ENCODE assay signal across 16 cellular contexts in the genomic region with DNA sequence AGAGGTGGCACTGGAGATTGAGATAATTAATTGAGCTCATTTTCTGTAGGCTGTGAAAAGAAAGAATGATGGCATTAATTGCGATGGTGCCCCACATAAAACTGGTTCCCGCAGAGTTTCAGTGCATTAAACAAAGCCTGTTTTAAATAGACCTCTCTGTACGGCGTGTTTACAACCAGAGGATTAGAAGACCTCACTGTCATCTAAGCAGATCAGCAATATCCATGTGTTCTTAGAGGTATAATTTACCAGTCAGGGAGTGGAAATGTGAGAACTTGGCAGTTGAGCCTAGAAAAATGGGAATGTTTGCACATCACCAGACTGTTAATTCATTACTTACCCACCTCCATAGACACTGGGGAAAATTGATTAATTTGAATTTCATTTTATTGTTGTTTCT. TPM values are rescaled to one million over a fixed set of nuclear protein-coding genes. Genes with fewer than 3 reads are reported as not detected.
DNase-seq lines count a peak whose midpoint lies in the region; ATAC-seq, FAIRE-seq and TF ChIP-seq lines count a peak whose summit lies in the region.
"Had no signal": no experiment of that assay in that cellular context is flagged by ENCODE, and none has a peak within 500 bp of the region (broad histone marks: within the 10 kb centered on the region; RNA-seq: fewer than 3 reads in every experiment).

No MANE protein-coding gene starts in this region.

- no peak overlapping the region for H4K8ac ChIP-seq in trophoblast cell (ENCODE audit: low read depth, low read length)
- no peak overlapping the region for H4K8ac ChIP-seq in H9 (replicated peaks; ENCODE audit: insufficient read length, low read depth, low read length)

- DNase-seq in D721Med (ENCODE audit: insufficient read length, low spot score): peak; percentile 50
- peak; percentile 10 for DNase-seq in NCI-H526 treated with DMSO at 0.1 percent for 48 hours (lab: John Stamatoyannopoulos, UW)
- DNase-seq in chondrocyte (ENCODE audit: low spot score): no peak
- no peak for DNase-seq in trophoblast cell
- DNase-seq in effector CD4-positive, alpha-beta T cell: no peak
- DNase-seq in H9: no peak
- DNase-seq: activated CD4-positive, alpha-beta T cell treated with anti-CD3 and anti-CD28 coated beads, Interleukin-2, amount 10 ng/mL, durations not matched to agents 7 days and 5 days; activated effector memory CD4-positive, alpha-beta T cell treated with Interleukin-2 at 50 U/mL for 16 hours; CD8-positive, alpha-beta T cell; left colon; NCI-H2171; T-cell had no signal

- H3K9me3 Mint-ChIP-seq in chondrocyte (ENCODE audit: low read depth): no peaks in the 10 kb centered on the region
- H3K9me3 Mint-ChIP-seq in H9: no peaks in the 10 kb centered on the region
- H3K9me3 Mint-ChIP-seq: activated CD4-positive, alpha-beta T cell treated with anti-CD3 and anti-CD28 coated beads, Interleukin-2, amount 10 ng/mL, durations not matched to agents 7 days and 5 days; CD8-positive, alpha-beta T cell; neural progenitor cell; T-cell had no signal

- H3K79me2 ChIP-seq in trophoblast cell (ENCODE audit: control insufficient read depth, insufficient read depth, low read length, poor library complexity) (no peaks in the 10 kb centered on the region), H9 (ENCODE audit: insufficient read depth, low read length) (no peaks in the 10 kb centered on the region)

- H2AFZ ChIP-seq in trophoblast cell (ENCODE audit: insufficient read depth, low read length, poor library complexity) (no peak overlapping the region), H9 (ENCODE audit: low read length) (no peak overlapping the region)
- H2AFZ ChIP-seq: neural progenitor cell had no signal

- H2BK15ac ChIP-seq in H9 (ENCODE audit: low read depth, low read length): no peak overlapping the region

- H3K23me2 ChIP-seq in H9 (ENCODE audit: insufficient read length, low read depth, low read length, poor library complexity, severe bottlenecking): no peaks in the 10 kb centered on the region

- H3K27ac Mint-ChIP-seq in chondrocyte (ENCODE audit: unreplicated experiment): peak overlapping the region; percentile 77
- peak overlapping the region in 1 of 3 experiments; percentile 52; a peak in 2 of 7 replicates for H3K27ac Mint-ChIP-seq in H9
- H3K27ac Mint-ChIP-seq: activated CD4-positive, alpha-beta T cell treated with anti-CD3 and anti-CD28 coated beads, Interleukin-2, amount 10 ng/mL, durations not matched to agents 7 days and 5 days; CD8-positive, alpha-beta T cell; neural progenitor cell; T-cell had no signal

- H3K14ac ChIP-seq in trophoblast cell (ENCODE audit: low read length) (no peak overlapping the region), H9 (ENCODE audit: insufficient read depth, low read length) (no peak overlapping the region)

- ATAC-seq in HG03135 (IDR thresholded peaks at IDR 0.05; ENCODE audit: unreplicated experiment): no peak
- ATAC-seq: CD8-positive, alpha-beta T cell; esophagus mucosa; left colon; T-cell had no signal

- no peak overlapping the region for H3K4me2 ChIP-seq in trophoblast cell (ENCODE audit: low read length)
- no peak overlapping the region for H3K4me2 ChIP-seq in H9 (ENCODE audit: insufficient read depth, insufficient read length, low read length)
- H3K4me2 ChIP-seq: KMS-11, neural progenitor cell had no signal

- H3K4me1 Mint-ChIP-seq in chondrocyte (ENCODE audit: low read depth): peaks cover 53% of the 10 kb centered on the region
- peaks cover 0 to 3% of the 10 kb centered on the region in 2 experiments; a peak in 1 of 4 replicates for H3K4me1 Mint-ChIP-seq in H9

- no peaks in the 10 kb centered on the region for H3K9me3 ChIP-seq in trophoblast cell (ENCODE audit: insufficient read depth, low read depth, low read length)
- no peaks in the 10 kb centered on the region for H3K9me3 ChIP-seq in H9 (ENCODE audit: control insufficient read depth, low read depth, low read length)

- H3K79me1 ChIP-seq in trophoblast cell (ENCODE audit: low read length) (peaks cover 11% of the 10 kb centered on the region), H9 (ENCODE audit: insufficient read depth, low read depth, low read length, poor library complexity, severe bottlenecking) (no peaks in the 10 kb centered on the region)

- H4K20me1 ChIP-seq in H9 (ENCODE audit: control insufficient read depth, insufficient read depth, insufficient read length): no peaks in the 10 kb centered on the region

- H2BK120ac ChIP-seq in trophoblast cell (ENCODE audit: insufficient read depth, low read length, poor library complexity) (peak overlapping the region; percentile 27), H9 (ENCODE audit: low read depth, low read length, poor library complexity, severe bottlenecking) (no peak overlapping the region)

- no peak for FAIRE-seq in D721Med (lab: Jason Lieb, UNC)

- H3K4me3 Mint-ChIP-seq in chondrocyte (ENCODE audit: unreplicated experiment): no peak overlapping the region
- H3K4me3 Mint-ChIP-seq in H9: no peak overlapping the region
- H3K4me3 Mint-ChIP-seq: activated CD4-positive, alpha-beta T cell treated with anti-CD3 and anti-CD28 coated beads, Interleukin-2, amount 10 ng/mL, durations not matched to agents 7 days and 5 days; CD8-positive, alpha-beta T cell; neural progenitor cell; T-cell had no signal

- no peak overlapping the region for H3T11ph ChIP-seq in H9 (ENCODE audit: low read length)

- peaks cover 19 to 29% of the 10 kb centered on the region in 2 experiments for H3K36me3 ChIP-seq in trophoblast cell (ENCODE audit: control insufficient read depth in 1 of 2, insufficient read depth in 2 of 2, low read length in 2 of 2)

- H2BK12ac ChIP-seq in trophoblast cell (ENCODE audit: low read length) (no peak overlapping the region), H9 (ENCODE audit: insufficient read length, low read depth, low read length) (no peak overlapping the region)

- no peak overlapping the region for H3K9ac ChIP-seq in trophoblast cell (ENCODE audit: low read length)
- no peak overlapping the region for H3K9ac ChIP-seq in H9 (ENCODE audit: extremely low read depth, insufficient read length, low read length)
- H3K9ac ChIP-seq: KMS-11, neural progenitor cell had no signal

- H3K27ac ChIP-seq in trophoblast cell (ENCODE audit: low read depth, low read length) (peak overlapping the region; percentile 32), H9 (ENCODE audit: insufficient read length, low read depth, low read length) (no peak overlapping the region)
- H3K27ac ChIP-seq: KMS-11, neural progenitor cell had no signal

- H4K91ac ChIP-seq in trophoblast cell (ENCODE audit: low read depth, low read length) (no peak overlapping the region), H9 (ENCODE audit: insufficient read length, low read depth, low read length) (no peak overlapping the region)

- H2AK5ac ChIP-seq in trophoblast cell (ENCODE audit: low read length): no peak overlapping the region
- H2AK5ac ChIP-seq in H9 (ENCODE audit: insufficient read length, low read length): no peak overlapping the region

- H3K23ac ChIP-seq in trophoblast cell (ENCODE audit: low read length) (no peak overlapping the region), H9 (ENCODE audit: insufficient read length, low read depth, low read length) (no peak overlapping the region)

- no peak overlapping the region for H4K5ac ChIP-seq in H9 (ENCODE audit: insufficient read length, low read depth, low read length)

- H3K27me3 Mint-ChIP-seq in chondrocyte (ENCODE audit: low read depth): no peaks in the 10 kb centered on the region
- no peaks in the 10 kb centered on the region for H3K27me3 Mint-ChIP-seq in H9 (ENCODE audit: low read depth)
- H3K27me3 Mint-ChIP-seq: activated CD4-positive, alpha-beta T cell treated with anti-CD3 and anti-CD28 coated beads, Interleukin-2, amount 10 ng/mL, durations not matched to agents 7 days and 5 days; T-cell had no signal

- WGBS in trophoblast cell (ENCODE audit: extremely low coverage, insufficient coverage, insufficient read length): no CpG with 5 or more reads among the region's 4 CpGs
- no CpG with 5 or more reads among the region's 4 CpGs for WGBS in H9 (ENCODE audit: extremely low coverage, insufficient read length, low lambda C conversion rate)

- H3K18ac ChIP-seq in trophoblast cell (ENCODE audit: low read length): no peak overlapping the region
- H3K18ac ChIP-seq in H9 (ENCODE audit: insufficient read length, low read depth, low read length): no peak overlapping the region

- H4K12ac ChIP-seq in trophoblast cell (ENCODE audit: low read depth, low read length): no peak overlapping the region

- H3K4ac ChIP-seq in trophoblast cell (ENCODE audit: low read depth, low read length): no peak overlapping the region
- H3K4ac ChIP-seq in H9 (ENCODE audit: low read depth, low read length): no peak overlapping the region

- H3K27me3 ChIP-seq in trophoblast cell (ENCODE audit: insufficient read depth, low read length): no peaks in the 10 kb centered on the region
- H3K27me3 ChIP-seq in H9 (ENCODE audit: insufficient read depth, low read length): no peaks in the 10 kb centered on the region
- H3K27me3 ChIP-seq: neural progenitor cell had no signal

- H2BK5ac ChIP-seq in trophoblast cell (ENCODE audit: low read depth, low read length, poor library complexity) (no peak overlapping the region), H9 (ENCODE audit: insufficient read length, low read length) (no peak overlapping the region)

- TF ChIP-seq CTCF in D721Med (IDR thresholded peaks at IDR 0.05; ENCODE audit: insufficient read depth, missing control alignments): no peak
- no peak for TF ChIP-seq CTCF in chondrocyte (IDR thresholded peaks at IDR 0.05)
- TF ChIP-seq CTCF in H9 (conservative IDR thresholded peaks at IDR 0.05): no peak

- no peak overlapping the region for H3K4me3 ChIP-seq in trophoblast cell (ENCODE audit: low read depth, low read length)
- H3K4me3 ChIP-seq: neural progenitor cell had no signal

- no peak overlapping the region for H3K56ac ChIP-seq in H9 (ENCODE audit: insufficient read length, low read depth, low read length)

- H2BK20ac ChIP-seq in H9 (ENCODE audit: low read depth, low read length, poor library complexity, severe bottlenecking): no peak overlapping the region

- H3K36me3 Mint-ChIP-seq in chondrocyte (ENCODE audit: low read depth): peaks cover 8% of the 10 kb centered on the region
- H3K36me3 Mint-ChIP-seq in H9 (ENCODE audit: insufficient read depth in 1 of 3, low read depth in 3 of 3): peaks cover 25 to 70% (median 63%) of the 10 kb centered on the region in 3 experiments; a peak in 6 of 7 replicates

- H3K4me1 ChIP-seq in trophoblast cell (ENCODE audit: control insufficient read depth in 1 of 2, insufficient read depth in 2 of 2, low read length in 2 of 2) (peaks cover 16 to 20% of the 10 kb centered on the region in 2 experiments), H9 (ENCODE audit: insufficient read depth, low read length) (no peaks in the 10 kb centered on the region)
- H3K4me1 ChIP-seq: neural progenitor cell had no signal

RNA-seq across cellular contexts. Expression of a gene that starts 16.1 kb away (rescaled TPM):
- 5.7 to 19.0 TPM (median 6.2 TPM) in 3 replicates for total RNA-seq in chondrocyte
- polyA plus RNA-seq in trophoblast cell (2013): 12.6 and 13.3 TPM in 2 replicates
- total RNA-seq in H9 (2021): 37.7 and 41.5 TPM in 2 replicates

RNA-seq across cellular contexts. Expression of a gene that starts 36.8 kb away (rescaled TPM):
- 7.3 to 12.8 TPM (median 12.6 TPM) in 3 replicates for total RNA-seq in chondrocyte
- polyA plus RNA-seq in trophoblast cell (2013): 7.2 and 7.7 TPM in 2 replicates
- total RNA-seq in H9 (2021): 10.9 and 11.9 TPM in 2 replicates

RNA-seq across cellular contexts. Expression of a gene that starts 55.8 kb away (rescaled TPM):
- total RNA-seq in chondrocyte (49.7 to 52.3 TPM (median 49.9 TPM) in 3 replicates), H9 (2021) (75.3 and 81.4 TPM in 2 replicates)
- polyA plus RNA-seq in trophoblast cell (2013): 64.3 and 69.7 TPM in 2 replicates

Comparison
In these comparisons a context has a peak if more than half of its experiments do, and no peak if none do; other contexts are left out.
1. DNase-seq: peak in D721Med (single experiment) and NCI-H526 treated with DMSO at 0.1 percent for 48 hours (single experiment); none in chondrocyte (single experiment), trophoblast cell (0 of 2), effector CD4-positive, alpha-beta T cell (single experiment) and H9 (single experiment).